Comparison of ENCODE assay signal across 18 cellular contexts in genomic region chr19:37669336-37669963, GRCh38. TPM values are rescaled to one million over a fixed set of nuclear protein-coding genes. Genes with fewer than 3 reads are reported as not detected.
DNase-seq lines count a peak whose midpoint lies in the region; ATAC-seq and TF ChIP-seq lines count a peak whose summit lies in the region.
"Had no signal": no experiment of that assay in that cellular context is flagged by ENCODE, and none has a peak within 500 bp of the region (broad histone marks: within the 10 kb centered on the region; RNA-seq: fewer than 3 reads in every experiment).

No MANE protein-coding gene starts in this region.

- H3K9me3 ChIP-seq in HEK293 (ENCODE audit: control insufficient read depth, insufficient read depth, low read depth, low read length), result peaks cover 38% of the 10 kb centered on the region
- H3K9me3 ChIP-seq in muscle layer of duodenum (ENCODE audit: control insufficient read depth in 1 of 2, low read length in 2 of 2), result peaks cover 45 to 60% of the 10 kb centered on the region in 2 donors
- H3K9me3 ChIP-seq in heart right ventricle, result peaks cover 15 to 100% (median 97%) of the 10 kb centered on the region in 11 donors

- H3K36me3 ChIP-seq in HEK293 (ENCODE audit: control insufficient read depth in 2 of 2, insufficient read depth in 1 of 2, low read length in 2 of 2) (no peaks in the 10 kb centered on the region), muscle layer of duodenum (ENCODE audit: control insufficient read depth in 1 of 2, insufficient read depth in 2 of 2, low read length in 2 of 2) (peaks cover 0 to 38% of the 10 kb centered on the region in 2 donors), heart right ventricle (peaks cover 0 to 51% (median 0%) of the 10 kb centered on the region in 9 donors)

- intact Hi-C loops in heart right ventricle (cut with DNase I), result no loop called here
- intact Hi-C loops in activated CD8-positive, alpha-beta T cell treated with anti-CD3 and anti-CD28 coated beads for 36 hours (cut with micrococcal nuclease), result no loop called here

- H3K27ac Mint-ChIP-seq in nephron progenitor cell, result no peak overlapping the region
- no peak overlapping the region for H3K27ac Mint-ChIP-seq in activated CD8-positive, alpha-beta T cell treated with anti-CD3 and anti-CD28 coated beads for 36 hours
- H3K27ac Mint-ChIP-seq: CD4-positive, alpha-beta memory T cell had no signal

- no peaks in the 10 kb centered on the region for H3K27me3 Mint-ChIP-seq in nephron progenitor cell (ENCODE audit: low read depth, poor library complexity)
- H3K27me3 Mint-ChIP-seq in activated CD8-positive, alpha-beta T cell treated with anti-CD3 and anti-CD28 coated beads for 36 hours, result no peaks in the 10 kb centered on the region
- H3K27me3 Mint-ChIP-seq: CD4-positive, alpha-beta memory T cell had no signal

- 93 to 96% methylated on average over 6 of the region's 6 CpGs for WGBS in heart right ventricle, 2 donors

- no peak overlapping the region for H3K4me3 Mint-ChIP-seq in nephron progenitor cell
- no peak overlapping the region for H3K4me3 Mint-ChIP-seq in activated CD8-positive, alpha-beta T cell treated with anti-CD3 and anti-CD28 coated beads for 36 hours
- H3K4me3 Mint-ChIP-seq: CD4-positive, alpha-beta memory T cell had no signal

- H3K27me3 ChIP-seq in muscle layer of duodenum (ENCODE audit: low read depth, low read length), result no peaks in the 10 kb centered on the region
- no peaks in the 10 kb centered on the region for H3K27me3 ChIP-seq in heart right ventricle
- H3K27me3 ChIP-seq: BLaER1 had no signal

- in situ Hi-C loops in Caki2 (cut with HindIII; ENCODE audit: low pct_unique_long_range_greater_than_20kb, low sequenced_read_pairs), result no loop called here

- TF ChIP-seq CTCF in HEK293 (tag by site-specific recombination; IDR thresholded peaks at IDR 0.05), result no peak
- TF ChIP-seq CTCF in choroid plexus epithelial cell (conservative IDR thresholded peaks at IDR 0.05; ENCODE audit: low read depth, low read length), result no peak
- no peak for TF ChIP-seq CTCF in nephron progenitor cell (IDR thresholded peaks at IDR 0.05)
- TF ChIP-seq CTCF in heart right ventricle (IDR thresholded peaks at IDR 0.05), result no peak
- TF ChIP-seq CTCF in activated CD8-positive, alpha-beta T cell treated with anti-CD3 and anti-CD28 coated beads for 36 hours (IDR thresholded peaks at IDR 0.05), result no peak

- H3K4me3 ChIP-seq in HEK293 (ENCODE audit: low read depth, low read length), result no peak overlapping the region
- H3K4me3 ChIP-seq in choroid plexus epithelial cell (ENCODE audit: low read depth, low read length), result no peak overlapping the region
- peak overlapping the region; percentile 9 to 47 for H3K4me3 ChIP-seq in muscle layer of duodenum (ENCODE audit: low read depth in 1 of 2, low read length in 2 of 2)
- H3K4me3 ChIP-seq in heart right ventricle, result no peak overlapping the region

- no peaks in the 10 kb centered on the region for H3K4me1 ChIP-seq in HEK293 (ENCODE audit: control insufficient read depth, insufficient read depth, low read length)
- no peaks in the 10 kb centered on the region for H3K4me1 ChIP-seq in muscle layer of duodenum (ENCODE audit: control insufficient read depth in 1 of 2, insufficient read depth in 2 of 2, low read length in 2 of 2)
- no peaks in the 10 kb centered on the region for H3K4me1 ChIP-seq in heart right ventricle
- H3K4me1 ChIP-seq: BLaER1 had no signal

- DNase-seq in Caki2 (ENCODE audit: low read depth), result peak; percentile 11
- peak; percentile 5 for DNase-seq in choroid plexus epithelial cell (ENCODE audit: low read depth)
- no peak for DNase-seq in nephron progenitor cell
- no peak for DNase-seq in heart right ventricle
- DNase-seq in activated CD8-positive, alpha-beta T cell treated with anti-CD3 and anti-CD28 coated beads for 36 hours, result no peak
- DNase-seq: CD4-positive, alpha-beta memory T cell; HCEC 1CT; NCI-H1048; NCI-H1436; NCI-H1930; NCI-H345; NCI-H524 treated with DMSO at 0.1 percent for 48 hours; SIG-M5 had no signal

- CTCF ChIA-PET in HEK293 (lab: Yijun Ruan, JAX), result no interaction called here
- CTCF ChIA-PET in activated CD8-positive, alpha-beta T cell treated with anti-CD3 and anti-CD28 coated beads for 36 hours (lab: Charles Lee), result no interaction called here

- peaks cover 96% of the 10 kb centered on the region for H3K9me3 Mint-ChIP-seq in nephron progenitor cell
- H3K9me3 Mint-ChIP-seq in activated CD8-positive, alpha-beta T cell treated with anti-CD3 and anti-CD28 coated beads for 36 hours, result peaks cover 39% of the 10 kb centered on the region

- H3K36me3 Mint-ChIP-seq in nephron progenitor cell (ENCODE audit: low read depth), result peaks cover 22% of the 10 kb centered on the region
- H3K36me3 Mint-ChIP-seq in activated CD8-positive, alpha-beta T cell treated with anti-CD3 and anti-CD28 coated beads for 36 hours (ENCODE audit: low read depth), result peaks cover 18% of the 10 kb centered on the region

- no peaks in the 10 kb centered on the region for H3K4me1 Mint-ChIP-seq in nephron progenitor cell
- no peaks in the 10 kb centered on the region for H3K4me1 Mint-ChIP-seq in activated CD8-positive, alpha-beta T cell treated with anti-CD3 and anti-CD28 coated beads for 36 hours (ENCODE audit: low read depth)
- H3K4me1 Mint-ChIP-seq: CD4-positive, alpha-beta memory T cell had no signal

- H3K27ac ChIP-seq in HEK293 (ENCODE audit: extremely low read depth, low read depth, low read length) (no peak overlapping the region), muscle layer of duodenum (ENCODE audit: low read length) (no peak overlapping the region), heart right ventricle (no peak overlapping the region)
- H3K27ac ChIP-seq: BLaER1, RWPE1 had no signal

- ATAC-seq in HG02973 (IDR thresholded peaks at IDR 0.05; ENCODE audit: unreplicated experiment) (no peak), heart right ventricle (no peak)
- no peak for ATAC-seq in activated CD8-positive, alpha-beta T cell treated with anti-CD3 and anti-CD28 coated beads for 36 hours

- POLR2A ChIA-PET in HEK293 (lab: Yijun Ruan, JAX), result no interaction called here
- POLR2A ChIA-PET in activated CD8-positive, alpha-beta T cell treated with anti-CD3 and anti-CD28 coated beads for 36 hours (lab: Charles Lee), result no interaction called here

TF ChIP-seq in HEK293, 187 proteins besides CTCF, POLR2A, EP300 and RAD21:
- TF ChIP-seq ZSCAN5A (tag by site-specific recombination; IDR thresholded peaks at IDR 0.05) (no peak), ZNF37A (tag by site-specific recombination; IDR thresholded peaks at IDR 0.05) (no peak), KLF10 (tag by site-specific recombination; IDR thresholded peaks at IDR 0.05) (no peak), TRIM28 (IDR thresholded peaks at IDR 0.05; ENCODE audit: borderline replicate concordance, low read length) (peak; percentile 99), ZNF571 (tag by site-specific recombination; IDR thresholded peaks at IDR 0.05) (no peak), ZNF792 (tag by site-specific recombination; IDR thresholded peaks at IDR 0.05) (no peak), SETDB1 (IDR thresholded peaks at IDR 0.05; ENCODE audit: insufficient read length, low read length) (peak; percentile 99), MZF1 (tag by site-specific recombination; IDR thresholded peaks at IDR 0.05; ENCODE audit: borderline replicate concordance) (no peak), ZNF274 (IDR thresholded peaks at IDR 0.05; ENCODE audit: low read length) (peak; percentile 94), ZNF274 (tag by site-specific recombination; IDR thresholded peaks at IDR 0.05; ENCODE audit: borderline replicate concordance) (peak; percentile 98)
TF ChIP-seq in HEK293: peak in this region for 3.

RNA-seq across cellular contexts. Expression of gene ZFP30, which starts 14.2 kb away (rescaled TPM):
- total RNA-seq in Caki2 (2014; rRNA removed; shearing (Covaris generic); ENCODE audit: low replicate concordance), result 19.8 and 27.6 TPM in 2 replicates
- 10 to 100 TPM in 1 of 10 donors, 1 to 10 TPM in 9; 6.6 to 12.1 (median 7.9) TPM for total RNA-seq in heart right ventricle
- 1 to 10 TPM; 1.5 to 4.2 TPM for polyA plus RNA-seq in heart right ventricle
- 1 to 10 TPM; 9.0 to 9.7 TPM for total RNA-seq in activated CD8-positive, alpha-beta T cell treated with anti-CD3 and anti-CD28 coated beads for 36 hours

RNA-seq across cellular contexts. Expression of gene ZNF607, which starts 50.1 kb away (rescaled TPM):
- total RNA-seq in Caki2 (2014; rRNA removed; shearing (Covaris generic); ENCODE audit: low replicate concordance), result 10.6 and 17.5 TPM in 2 replicates
- total RNA-seq in heart right ventricle, result 1 to 10 TPM; 3.0 to 8.4 (median 6.1) TPM
- 1 to 10 TPM; 2.0 to 2.3 TPM for polyA plus RNA-seq in heart right ventricle
- total RNA-seq in activated CD8-positive, alpha-beta T cell treated with anti-CD3 and anti-CD28 coated beads for 36 hours, result 1 to 10 TPM; 7.4 to 7.8 TPM

Comparison
In these comparisons a context has a peak if more than half of its experiments do, and no peak if none do; other contexts are left out.
1. DNase-seq: peak in Caki2 (single experiment) and choroid plexus epithelial cell (single experiment); none in nephron progenitor cell (single experiment), heart right ventricle (0 of 2) and activated CD8-positive, alpha-beta T cell treated with anti-CD3 and anti-CD28 coated beads for 36 hours (single experiment).
2. H3K4me3 ChIP-seq: peak in muscle layer of duodenum (2 of 2); none in HEK293 (single experiment), choroid plexus epithelial cell (single experiment) and heart right ventricle (0 of 10).